In genomic region chr22:49921508-49922278, GRCh38 we compare ENCODE assay signal across 20 cellular contexts.
"Had no signal": no experiment of that assay in that cellular context is flagged by ENCODE, and none has a peak within 500 bp of the region (broad histone marks: within the 10 kb centered on the region; RNA-seq: fewer than 3 reads in every experiment).

No MANE protein-coding gene starts in this region.

- H3K27ac Mint-ChIP-seq: activated T-helper 2 cell treated with anti-CD3 and anti-CD28 coated beads, Interferon-gamma antibody, Interleukin-2, Interleukin-4, amounts not matched to agents 10 μg/mL and 5 μg/mL and 100 μg/mL, durations not matched to agents 14 hours and 24 hours and 36 hours; natural killer cell; T-cell had no signal

- H3K36me3 Mint-ChIP-seq: natural killer cell had no signal

- H3K4me3 ChIP-seq: body of pancreas, cardiac muscle cell, left lung, right lobe of liver, skin epidermis, thoracic aorta, upper lobe of left lung had no signal

- H3K4me1 ChIP-seq: parathyroid adenoma had no signal

- H3K4me3 Mint-ChIP-seq: natural killer cell; stimulated activated naive B cell treated with anti-CD40 and anti-IgM and Interleukin-4, amounts not matched to agents 10 μg/mL and 1 μg/mL and 100 μg/mL, for 72 hours had no signal

- H3K9ac ChIP-seq: parathyroid adenoma had no signal

- H3K27ac ChIP-seq: body of pancreas, cardiac muscle cell, left lung, parathyroid adenoma, right lobe of liver, skin epidermis, thoracic aorta, upper lobe of left lung had no signal

- H3K36me3 ChIP-seq: cardiac muscle cell had no signal

- DNase-seq: activated CD4-positive, alpha-beta T cell treated with anti-CD3 and anti-CD28 coated beads, Interleukin-2, amount 50 U/mL, for 4 hours; activated CD8-positive, alpha-beta memory T cell treated with anti-CD3 and anti-CD28 coated beads for 24 hours; activated CD8-positive, alpha-beta memory T cell treated with anti-CD3 and anti-CD28 coated beads, Interleukin-2, amount 50 U/mL, for 4 hours; activated naive CD4-positive, alpha-beta T cell treated with Interleukin-2 at 50 U/mL for 16 hours; activated T-cell treated with anti-CD3 and anti-CD28 coated beads, Interleukin-2, amount 50 U/mL, for 4 hours; anterior cingulate cortex; body of pancreas; left lung; midbrain; natural killer cell; stimulated activated CD4-positive, alpha-beta T cell treated with anti-CD3 and anti-CD28 coated beads, Interleukin-2, amount 100 ng/mL, for 24 hours; stimulated activated naive B cell treated with anti-CD40 and anti-IgM and Interleukin-4, amounts not matched to agents 10 μg/mL and 1 μg/mL and 100 μg/mL, for 72 hours; T-cell had no signal

- H3K27me3 ChIP-seq: body of pancreas, cardiac muscle cell, left lung, right lobe of liver, upper lobe of left lung had no signal

- H3K27me3 Mint-ChIP-seq: stimulated activated naive B cell treated with anti-CD40 and anti-IgM and Interleukin-4, amounts not matched to agents 10 μg/mL and 1 μg/mL and 100 μg/mL, for 72 hours; T-cell had no signal

- H3K9me3 Mint-ChIP-seq: activated T-cell treated with anti-CD3 and anti-CD28 coated beads, Interleukin-2, amount 50 U/mL, for 4 hours; activated T-helper 2 cell treated with anti-CD3 and anti-CD28 coated beads, Interferon-gamma antibody, Interleukin-2, Interleukin-4, amounts not matched to agents 10 μg/mL and 5 μg/mL and 100 μg/mL, durations not matched to agents 14 hours and 24 hours and 36 hours; natural killer cell; stimulated activated naive B cell treated with anti-CD40 and anti-IgM and Interleukin-4, amounts not matched to agents 10 μg/mL and 1 μg/mL and 100 μg/mL, for 72 hours; T-cell had no signal

- H3K79me2 ChIP-seq: parathyroid adenoma had no signal

- H2AFZ ChIP-seq: parathyroid adenoma had no signal

- H3K9me3 ChIP-seq: body of pancreas, left lung, right lobe of liver, thoracic aorta, upper lobe of left lung had no signal

- ATAC-seq: activated T-cell treated with anti-CD3 and anti-CD28 coated beads, Interleukin-2, amount 50 U/mL, for 4 hours; body of pancreas; left lung; natural killer cell; right lobe of liver; stimulated activated naive B cell treated with anti-CD40 and anti-IgM and Interleukin-4, amounts not matched to agents 10 μg/mL and 1 μg/mL and 100 μg/mL, for 72 hours; T-cell had no signal
